Comparison of ENCODE assay signal across 1 cellular context in the genomic region with DNA sequence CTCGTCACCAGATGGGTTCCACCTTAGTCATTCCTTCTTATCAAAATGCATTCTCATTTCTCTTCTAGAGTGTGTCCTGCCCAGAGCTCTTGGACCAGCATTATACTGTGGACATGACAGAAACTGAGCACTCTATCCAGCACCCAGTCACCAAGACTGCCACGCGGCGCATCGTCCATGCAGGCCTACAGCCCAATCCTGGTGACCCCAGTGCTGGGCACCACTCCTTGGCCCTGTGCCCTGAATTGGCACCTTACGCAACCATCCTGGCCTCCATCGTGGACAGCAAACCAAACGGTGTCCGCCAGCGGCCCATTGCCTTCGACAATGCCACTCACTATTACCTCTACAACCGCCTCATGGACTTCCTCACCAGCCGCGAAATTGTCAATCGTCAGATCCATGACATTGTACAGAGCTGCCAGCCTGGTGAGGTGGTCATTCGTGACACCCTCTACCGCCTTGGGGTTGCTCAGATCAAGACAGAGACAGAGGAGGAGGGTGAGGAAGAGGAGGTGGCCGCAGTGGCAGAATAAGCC.
A peak's percentile ranks its signal among the peaks of the same experiment; 100 is the strongest.
TF ChIP-seq lines count a peak whose summit lies in the region.

No MANE protein-coding gene starts in this region.

TF ChIP-seq in IMR-90, 13 proteins besides CTCF, POLR2A, EP300 and RAD21:
- TF ChIP-seq RFX5 (IDR thresholded peaks at IDR 0.05; ENCODE audit: low read depth, low read length) (no peak), BHLHE40 (IDR thresholded peaks at IDR 0.05; ENCODE audit: low read depth, low read length) (no peak), CEBPB (IDR thresholded peaks at IDR 0.05; ENCODE audit: low read depth, low read length) (0 out of 2 replicates have a peak, but pooled peaks have one; percentile 25), MXI1 (IDR thresholded peaks at IDR 0.05; ENCODE audit: borderline replicate concordance, low read depth, low read length) (no peak), ELK1 (IDR thresholded peaks at IDR 0.05; ENCODE audit: borderline replicate concordance, low read depth, low read length) (no peak), USF2 (IDR thresholded peaks at IDR 0.05; ENCODE audit: low read depth, low read length) (no peak)
